ENCODE assay signal across 3 cellular contexts in the genomic region with DNA sequence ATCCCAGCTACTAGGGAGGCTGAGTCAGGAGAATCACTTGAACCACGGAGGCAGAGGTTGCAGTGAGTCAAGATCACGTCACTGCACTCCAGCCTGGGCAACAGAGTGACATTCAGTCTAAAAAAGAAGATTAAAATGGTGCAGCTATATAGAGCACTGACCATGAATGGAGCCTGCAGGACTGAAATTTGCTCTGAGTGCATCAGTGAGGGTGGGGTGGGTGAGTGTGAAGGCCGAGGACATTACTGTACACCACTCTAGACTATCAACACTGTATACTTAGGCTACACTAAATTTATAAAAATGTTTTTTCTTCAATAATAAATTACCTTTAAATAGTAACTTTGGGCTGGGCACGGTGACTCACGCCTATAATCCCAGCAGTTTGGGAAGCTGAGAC.
TF ChIP-seq lines count a peak whose summit lies in the region.

No MANE protein-coding gene starts in this region.

TF ChIP-seq in HCT116, 20 proteins besides CTCF, POLR2A, EP300 and RAD21:
- TF ChIP-seq FOSL1 (IDR thresholded peaks at IDR 0.05; ENCODE audit: low read depth) (peak; percentile 26; the same call in 1 of the 2 replicates), SRF (IDR thresholded peaks at IDR 0.05; ENCODE audit: low read depth) (no peak)
- TF ChIP-seq, protein P1, sequence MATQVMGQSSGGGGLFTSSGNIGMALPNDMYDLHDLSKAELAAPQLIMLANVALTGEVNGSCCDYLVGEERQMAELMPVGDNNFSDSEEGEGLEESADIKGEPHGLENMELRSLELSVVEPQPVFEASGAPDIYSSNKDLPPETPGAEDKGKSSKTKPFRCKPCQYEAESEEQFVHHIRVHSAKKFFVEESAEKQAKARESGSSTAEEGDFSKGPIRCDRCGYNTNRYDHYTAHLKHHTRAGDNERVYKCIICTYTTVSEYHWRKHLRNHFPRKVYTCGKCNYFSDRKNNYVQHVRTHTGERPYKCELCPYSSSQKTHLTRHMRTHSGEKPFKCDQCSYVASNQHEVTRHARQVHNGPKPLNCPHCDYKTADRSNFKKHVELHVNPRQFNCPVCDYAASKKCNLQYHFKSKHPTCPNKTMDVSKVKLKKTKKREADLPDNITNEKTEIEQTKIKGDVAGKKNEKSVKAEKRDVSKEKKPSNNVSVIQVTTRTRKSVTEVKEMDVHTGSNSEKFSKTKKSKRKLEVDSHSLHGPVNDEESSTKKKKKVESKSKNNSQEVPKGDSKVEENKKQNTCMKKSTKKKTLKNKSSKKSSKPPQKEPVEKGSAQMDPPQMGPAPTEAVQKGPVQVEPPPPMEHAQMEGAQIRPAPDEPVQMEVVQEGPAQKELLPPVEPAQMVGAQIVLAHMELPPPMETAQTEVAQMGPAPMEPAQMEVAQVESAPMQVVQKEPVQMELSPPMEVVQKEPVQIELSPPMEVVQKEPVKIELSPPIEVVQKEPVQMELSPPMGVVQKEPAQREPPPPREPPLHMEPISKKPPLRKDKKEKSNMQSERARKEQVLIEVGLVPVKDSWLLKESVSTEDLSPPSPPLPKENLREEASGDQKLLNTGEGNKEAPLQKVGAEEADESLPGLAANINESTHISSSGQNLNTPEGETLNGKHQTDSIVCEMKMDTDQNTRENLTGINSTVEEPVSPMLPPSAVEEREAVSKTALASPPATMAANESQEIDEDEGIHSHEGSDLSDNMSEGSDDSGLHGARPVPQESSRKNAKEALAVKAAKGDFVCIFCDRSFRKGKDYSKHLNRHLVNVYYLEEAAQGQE (IDR thresholded peaks at IDR 0.05; ENCODE audit: low read depth), result no peak

TF ChIP-seq in H1, 55 proteins besides CTCF, POLR2A, EP300 and RAD21:
- no peak for TF ChIP-seq PHF8 (conservative IDR thresholded peaks at IDR 0.05; ENCODE audit: low read depth, low read length)
- no peak for TF ChIP-seq ZNF274 (IDR thresholded peaks at IDR 0.05; ENCODE audit: borderline replicate concordance, extremely low read depth, low read length)
- TF ChIP-seq TCF12 (IDR thresholded peaks at IDR 0.05; ENCODE audit: low read depth, low read length), result no peak
- TF ChIP-seq POU5F1 (IDR thresholded peaks at IDR 0.05; ENCODE audit: low read depth, low read length), result no peak
- no peak for TF ChIP-seq KDM5A (IDR thresholded peaks at IDR 0.05; ENCODE audit: low read length)
- no peak for TF ChIP-seq RFX5 (IDR thresholded peaks at IDR 0.05; ENCODE audit: borderline replicate concordance, low read depth, low read length)
- TF ChIP-seq SUZ12 (IDR thresholded peaks at IDR 0.05; ENCODE audit: low read length), result no peak
- TF ChIP-seq GABPA (IDR thresholded peaks at IDR 0.05; ENCODE audit: borderline replicate concordance, insufficient read depth, low read length), result no peak
- TF ChIP-seq TBP (IDR thresholded peaks at IDR 0.05; ENCODE audit: low read depth, low read length), result no peak

TF ChIP-seq in SK-N-SH, 30 proteins besides CTCF, POLR2A, EP300 and RAD21:
- no peak for TF ChIP-seq USF1 (IDR thresholded peaks at IDR 0.05; ENCODE audit: borderline replicate concordance, low read depth)
- no peak for TF ChIP-seq YY1 (IDR thresholded peaks at IDR 0.05; ENCODE audit: low read depth)
- TF ChIP-seq GATA2 (CRISPR knock-in tag; IDR thresholded peaks at IDR 0.05), result no peak
- no peak for TF ChIP-seq FOXJ3 (CRISPR knock-in tag; IDR thresholded peaks at IDR 0.05)
- TF ChIP-seq, protein P2, sequence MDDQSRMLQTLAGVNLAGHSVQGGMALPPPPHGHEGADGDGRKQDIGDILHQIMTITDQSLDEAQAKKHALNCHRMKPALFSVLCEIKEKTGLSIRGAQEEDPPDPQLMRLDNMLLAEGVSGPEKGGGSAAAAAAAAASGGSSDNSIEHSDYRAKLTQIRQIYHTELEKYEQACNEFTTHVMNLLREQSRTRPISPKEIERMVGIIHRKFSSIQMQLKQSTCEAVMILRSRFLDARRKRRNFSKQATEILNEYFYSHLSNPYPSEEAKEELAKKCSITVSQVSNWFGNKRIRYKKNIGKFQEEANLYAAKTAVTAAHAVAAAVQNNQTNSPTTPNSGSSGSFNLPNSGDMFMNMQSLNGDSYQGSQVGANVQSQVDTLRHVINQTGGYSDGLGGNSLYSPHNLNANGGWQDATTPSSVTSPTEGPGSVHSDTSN (IDR thresholded peaks at IDR 0.05), result no peak
- no peak for TF ChIP-seq ZBTB33 (IDR thresholded peaks at IDR 0.05; ENCODE audit: borderline replicate concordance, low read depth)
- TF ChIP-seq ELF1 (IDR thresholded peaks at IDR 0.05), result no peak
